Comparison of ENCODE assay signal across 1 cellular context in genomic region chr1:23555949-23556640, GRCh38.
TF ChIP-seq lines count a peak whose summit lies in the region.

No MANE protein-coding gene starts in this region.

TF ChIP-seq in HepG2, 621 proteins besides CTCF, POLR2A, EP300 and RAD21 (continued from another document and continues in another):
- TF ChIP-seq FOXP4 (CRISPR knock-in tag; IDR thresholded peaks at IDR 0.05) (no peak), TAF1 (CRISPR knock-in tag; IDR thresholded peaks at IDR 0.05) (no peak), ZNF24 (IDR thresholded peaks at IDR 0.05) (no peak), HNF1B (CRISPR knock-in tag; IDR thresholded peaks at IDR 0.05) (no peak), RXRB (CRISPR knock-in tag; IDR thresholded peaks at IDR 0.05; ENCODE audit: borderline replicate concordance) (0 out of 2 replicates have a peak, but pooled peaks have one; percentile 14), KLF16 (CRISPR knock-in tag; IDR thresholded peaks at IDR 0.05) (no peak), HDAC6 (IDR thresholded peaks at IDR 0.05; ENCODE audit: low read depth, low read length) (no peak), RFXANK (CRISPR knock-in tag; IDR thresholded peaks at IDR 0.05) (no peak), ZSCAN21 (CRISPR knock-in tag; IDR thresholded peaks at IDR 0.05; ENCODE audit: borderline replicate concordance) (no peak), CSRNP1 (CRISPR knock-in tag; IDR thresholded peaks at IDR 0.05) (peak; percentile 41; the same call in 1 of the 2 replicates), ZNF674 (CRISPR knock-in tag; IDR thresholded peaks at IDR 0.05; ENCODE audit: low read depth) (no peak), SALL2 (CRISPR knock-in tag; IDR thresholded peaks at IDR 0.05) (no peak), ZNF607 (CRISPR knock-in tag; IDR thresholded peaks at IDR 0.05; ENCODE audit: borderline replicate concordance) (no peak), SMARCC2 (IDR thresholded peaks at IDR 0.05) (no peak), ZNF260 (CRISPR knock-in tag; IDR thresholded peaks at IDR 0.05; ENCODE audit: borderline replicate concordance, low read depth) (no peak), MAX (IDR thresholded peaks at IDR 0.05) (peak; percentile 53), MTA3 (CRISPR knock-in tag; IDR thresholded peaks at IDR 0.05) (no peak), ZBTB25 (CRISPR knock-in tag; IDR thresholded peaks at IDR 0.05) (0 out of 2 replicates have a peak, but pooled peaks have one; percentile 26), ATF6 (CRISPR knock-in tag; conservative IDR thresholded peaks at IDR 0.05) (no peak), SAP130 (CRISPR knock-in tag; IDR thresholded peaks at IDR 0.05; ENCODE audit: low read depth) (peak; percentile 59; the same call in 1 of the 2 replicates), NPAS2 (CRISPR knock-in tag; IDR thresholded peaks at IDR 0.05; ENCODE audit: borderline replicate concordance) (no peak), ZNF75D (CRISPR knock-in tag; IDR thresholded peaks at IDR 0.05; ENCODE audit: borderline replicate concordance) (no peak), ZNF670 (CRISPR knock-in tag; IDR thresholded peaks at IDR 0.05; ENCODE audit: borderline replicate concordance) (no peak), ZFP62 (CRISPR knock-in tag; IDR thresholded peaks at IDR 0.05) (no peak), ZNF3 (CRISPR knock-in tag; IDR thresholded peaks at IDR 0.05) (no peak), CREB1 (IDR thresholded peaks at IDR 0.05) (no peak), CREB1 (CRISPR knock-in tag; IDR thresholded peaks at IDR 0.05) (peak; percentile 41; the same call in 1 of the 2 replicates), SUZ12 (IDR thresholded peaks at IDR 0.05; ENCODE audit: low read depth, low read length) (no peak), GLI4 (CRISPR knock-in tag; IDR thresholded peaks at IDR 0.05; ENCODE audit: borderline replicate concordance) (no peak), ZNF879 (CRISPR knock-in tag; IDR thresholded peaks at IDR 0.05) (no peak), ZSCAN22 (CRISPR knock-in tag; IDR thresholded peaks at IDR 0.05) (no peak), SP4 (CRISPR knock-in tag; IDR thresholded peaks at IDR 0.05) (no peak), ZBTB43 (CRISPR knock-in tag; conservative IDR thresholded peaks at IDR 0.05) (no peak), ISL2 (CRISPR knock-in tag; IDR thresholded peaks at IDR 0.05) (no peak), HMG20A (CRISPR knock-in tag; IDR thresholded peaks at IDR 0.05; ENCODE audit: borderline replicate concordance) (peak; percentile 34; the same call in 1 of the 2 replicates), ZMYM3 (CRISPR knock-in tag; IDR thresholded peaks at IDR 0.05) (no peak), ZNF598 (CRISPR knock-in tag; IDR thresholded peaks at IDR 0.05; ENCODE audit: borderline replicate concordance) (no peak), ZNF761 (CRISPR knock-in tag; conservative IDR thresholded peaks at IDR 0.05) (no peak), ZNF430 (CRISPR knock-in tag; IDR thresholded peaks at IDR 0.05) (0 out of 2 replicates have a peak, but pooled peaks have one; percentile 10), KDM6A (CRISPR knock-in tag; IDR thresholded peaks at IDR 0.05; ENCODE audit: low read depth) (0 out of 2 replicates have a peak, but pooled peaks have one; percentile 9), ZBTB34 (CRISPR knock-in tag; IDR thresholded peaks at IDR 0.05) (no peak), ZNF780A (CRISPR knock-in tag; IDR thresholded peaks at IDR 0.05) (no peak), ZFP37 (CRISPR knock-in tag; IDR thresholded peaks at IDR 0.05; ENCODE audit: borderline replicate concordance) (no peak), BCL3 (CRISPR knock-in tag; IDR thresholded peaks at IDR 0.05) (no peak; the same call in 1 of the 2 replicates), ZFP1 (CRISPR knock-in tag; IDR thresholded peaks at IDR 0.05) (no peak), ZFYVE20 (CRISPR knock-in tag; IDR thresholded peaks at IDR 0.05; ENCODE audit: borderline replicate concordance, low read depth) (no peak), HOXA7 (CRISPR knock-in tag; IDR thresholded peaks at IDR 0.05) (no peak), ZNF792 (CRISPR knock-in tag; IDR thresholded peaks at IDR 0.05) (0 out of 2 replicates have a peak, but pooled peaks have one; percentile 15), HMGXB4 (CRISPR knock-in tag; IDR thresholded peaks at IDR 0.05; ENCODE audit: borderline replicate concordance in 1 of 2, low read depth in 1 of 2) (0 out of 4 replicates have a peak, but pooled peaks of 1 of the 2 experiments have one; percentile 24), NRL (CRISPR knock-in tag; IDR thresholded peaks at IDR 0.05; ENCODE audit: borderline replicate concordance) (no peak), SIX4 (CRISPR knock-in tag; IDR thresholded peaks at IDR 0.05) (no peak), ZNF770 (CRISPR knock-in tag; IDR thresholded peaks at IDR 0.05) (no peak), SNAI1 (CRISPR knock-in tag; IDR thresholded peaks at IDR 0.05; ENCODE audit: borderline replicate concordance) (no peak), DPF2 (CRISPR knock-in tag; IDR thresholded peaks at IDR 0.05; ENCODE audit: borderline replicate concordance, low read depth) (no peak), ARID2 (CRISPR knock-in tag; IDR thresholded peaks at IDR 0.05; ENCODE audit: borderline replicate concordance) (0 out of 2 replicates have a peak, but pooled peaks have one; percentile 29)
